ENCODE assay signal across 1 cellular context in genomic region chr15:44574734-44575133, GRCh38.
A peak's percentile ranks its signal among the peaks of the same experiment; 100 is the strongest.
TF ChIP-seq lines count a peak whose summit lies in the region.

No MANE protein-coding gene starts in this region.

TF ChIP-seq in K562, 482 proteins besides CTCF, POLR2A, EP300 and RAD21:
- TF ChIP-seq ZBTB5 (IDR thresholded peaks at IDR 0.05) (no peak), ZNF444 (CRISPR knock-in tag; IDR thresholded peaks at IDR 0.05) (no peak), ZNF224 (CRISPR knock-in tag; IDR thresholded peaks at IDR 0.05) (no peak), ZNF316 (IDR thresholded peaks at IDR 0.05) (peak; percentile 26; the same call in 1 of the 2 replicates), CBX8 (IDR thresholded peaks at IDR 0.05; ENCODE audit: borderline replicate concordance, extremely low read depth, low read depth, low read length, poor library complexity, severe bottlenecking) (no peak), SRSF9 (IDR thresholded peaks at IDR 0.05; ENCODE audit: borderline replicate concordance, low read depth, low read length) (no peak), ZBTB40 (IDR thresholded peaks at IDR 0.05) (no peak), ZBTB40 (CRISPR knock-in tag; IDR thresholded peaks at IDR 0.05) (no peak), RNF2 (IDR thresholded peaks at IDR 0.05) (no peak)
